ENCODE assay signal across 8 cellular contexts in the genomic region with DNA sequence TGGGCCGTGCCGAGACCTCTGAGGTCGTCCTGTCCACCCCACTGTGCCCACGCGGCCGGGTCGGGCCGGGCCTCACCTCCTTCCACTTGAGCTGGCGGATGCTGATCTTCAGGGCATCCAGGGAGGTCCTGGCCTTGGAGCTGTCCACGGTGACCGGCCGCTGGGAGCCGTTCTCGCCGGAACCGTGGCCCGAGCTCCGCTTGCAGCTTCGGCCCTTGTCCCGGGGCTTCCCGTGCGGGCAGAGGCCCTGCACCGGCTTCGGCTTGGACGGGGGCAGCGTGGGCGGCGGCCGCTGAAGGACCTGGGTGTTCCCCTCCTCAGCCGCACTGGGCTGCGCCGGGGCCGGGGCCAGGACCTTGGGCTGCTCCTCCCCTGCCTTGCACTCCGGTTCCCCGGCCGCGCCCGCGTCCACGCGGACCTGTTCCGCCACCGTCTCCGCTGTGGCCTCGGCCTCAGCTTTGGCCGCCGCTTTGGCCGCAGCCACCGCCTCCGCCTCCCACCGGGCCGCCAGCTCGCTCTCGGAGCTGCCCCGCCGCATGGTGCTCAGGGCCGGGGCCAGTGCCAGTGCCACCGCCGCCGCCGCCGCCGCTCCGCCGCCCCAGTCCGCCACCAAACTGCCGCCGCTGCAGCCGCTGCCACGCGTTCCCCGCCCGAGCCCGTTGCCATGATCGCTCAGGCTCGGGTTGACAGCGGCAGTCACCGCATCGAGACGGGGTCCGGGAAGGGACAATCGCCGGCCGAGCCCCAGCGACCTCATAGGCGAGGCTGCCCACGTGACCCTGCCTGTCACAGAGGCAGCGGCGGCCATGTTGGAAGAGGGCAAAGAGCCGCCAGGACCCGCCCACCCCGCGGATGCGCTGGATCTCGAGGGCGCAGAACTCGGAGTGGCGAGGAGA. TPM values are rescaled to one million over a fixed set of nuclear protein-coding genes. Genes with fewer than 3 reads are reported as not detected.
A peak's percentile ranks its signal among the peaks of the same experiment; 100 is the strongest.
DNase-seq lines count a peak whose midpoint lies in the region; ATAC-seq, FAIRE-seq and TF ChIP-seq lines count a peak whose summit lies in the region.

A gene with protein sequence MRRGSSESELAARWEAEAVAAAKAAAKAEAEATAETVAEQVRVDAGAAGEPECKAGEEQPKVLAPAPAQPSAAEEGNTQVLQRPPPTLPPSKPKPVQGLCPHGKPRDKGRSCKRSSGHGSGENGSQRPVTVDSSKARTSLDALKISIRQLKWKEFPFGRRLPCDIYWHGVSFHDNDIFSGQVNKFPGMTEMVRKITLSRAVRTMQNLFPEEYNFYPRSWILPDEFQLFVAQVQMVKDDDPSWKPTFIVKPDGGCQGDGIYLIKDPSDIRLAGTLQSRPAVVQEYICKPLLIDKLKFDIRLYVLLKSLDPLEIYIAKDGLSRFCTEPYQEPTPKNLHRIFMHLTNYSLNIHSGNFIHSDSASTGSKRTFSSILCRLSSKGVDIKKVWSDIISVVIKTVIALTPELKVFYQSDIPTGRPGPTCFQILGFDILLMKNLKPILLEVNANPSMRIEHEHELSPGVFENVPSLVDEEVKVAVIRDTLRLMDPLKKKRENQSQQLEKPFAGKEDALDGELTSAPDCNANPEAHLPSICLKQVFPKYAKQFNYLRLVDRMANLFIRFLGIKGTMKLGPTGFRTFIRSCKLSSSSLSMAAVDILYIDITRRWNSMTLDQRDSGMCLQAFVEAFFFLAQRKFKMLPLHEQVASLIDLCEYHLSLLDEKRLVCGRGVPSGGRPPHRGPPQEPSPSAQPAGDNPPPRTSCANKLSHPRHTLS (minus strand): TSS at position 698 of the 896 bp plus-strand sequence. CDS start 160 bp downstream, at position 538.

- in situ Hi-C loops in GM13977 (cut with MboI; ENCODE audit: low pct_unique_long_range_greater_than_20kb, low sequenced_read_pairs, unreplicated experiment), result no loop called here

- H3K4me3 Mint-ChIP-seq in T-cell, result peak within 1 kb of the TSS; percentile 83 to 91 (median 89)

- H3K9me3 Mint-ChIP-seq in T-cell, result no peaks in the 10 kb centered on the region

- H3K27me3 Mint-ChIP-seq in T-cell, result peaks cover 3 to 7% of the 10 kb centered on the region in 2 donors

- H3K4me1 Mint-ChIP-seq in T-cell, result peaks cover 40 to 45% (median 40%) of the 10 kb centered on the region in 3 donors

- H3K36me3 ChIP-seq in psoas muscle (ENCODE audit: insufficient read depth in 1 of 2, low read depth in 1 of 2), result peaks cover 0 to 9% of the 10 kb centered on the region in 2 donors

- 0 to 1% (median 0%) methylated on average over 59 to 98 of the region's 98 CpGs for WGBS in psoas muscle, 3 donors

- peak within 1 kb of the TSS; percentile 94 for H3K27ac ChIP-seq in psoas muscle

- DNase-seq in GM13977 (ENCODE audit: low spot score), result peak; percentile 97
- peak; percentile 88 for DNase-seq in NCI-H146 (lab: John Stamatoyannopoulos, UW)
- peak; percentile 92 to 97 (median 96) for DNase-seq in T-cell
- peak; percentile 47 to 98 (median 94) for DNase-seq in amygdala (lab: John Stamatoyannopoulos, UW)
- DNase-seq in left ventricle myocardium superior, result peak; percentile 99
- peak; percentile 98 to 99 for DNase-seq in psoas muscle
- DNase-seq in urothelium cell line (ENCODE audit: low spot score), result peak; percentile 93

- H3K36me3 Mint-ChIP-seq in T-cell, result peaks cover 11% of the 10 kb centered on the region

- CTCF ChIA-PET in T-cell (lab: Charles Lee), result interaction anchor here (0.6 to 1.1 kb wide), 5 partner anchors 32 to 1514 kb away, joined by 3 to 7 read pairs (median 3); no protein-coding TSS in a partner anchor

- ATAC-seq in HG02870 (IDR thresholded peaks at IDR 0.05; ENCODE audit: unreplicated experiment) (peak; percentile 89), T-cell (replicated peaks in 1 of 4) (peak; percentile 93 to 97 (median 95)), left ventricle myocardium superior (peak; percentile 97), psoas muscle (peak; percentile 90 to 94 (median 92))

- intact Hi-C loops in left ventricle myocardium superior (cut with micrococcal nuclease) (no loop called here), psoas muscle (cut with DNase I) (loop anchor here in 1 of 2 donors (10.0 kb wide), 1 partner anchor 362 kb away; no protein-coding TSS in a partner anchor)

- peaks cover 41% of the 10 kb centered on the region for H3K4me1 ChIP-seq in psoas muscle

- peak within 1 kb of the TSS; percentile 96 for H3K4me3 ChIP-seq in psoas muscle

- no peak for TF ChIP-seq CTCF in GM13977 (IDR thresholded peaks at IDR 0.05; ENCODE audit: extremely low read depth, insufficient read depth, missing control alignments)
- no peak for TF ChIP-seq CTCF in psoas muscle (IDR thresholded peaks at IDR 0.05)

- POLR2A ChIA-PET in T-cell (lab: Charles Lee), result interaction anchor here in 1 of 2 donors (0.6 kb wide), 1 partner anchor 898 kb away, joined by 4 read pairs; no protein-coding TSS in a partner anchor

- H3K27me3 ChIP-seq in psoas muscle (ENCODE audit: insufficient read depth in 3 of 3, low read length in 2 of 3), result no peaks in the 10 kb centered on the region

- H3K27ac Mint-ChIP-seq in T-cell, result peak within 1 kb of the TSS in 1 of 2 donors; percentile 36

- no peaks in the 10 kb centered on the region for H3K9me3 ChIP-seq in psoas muscle

- peak; percentile 50 for FAIRE-seq in urothelium cell line (lab: Jason Lieb, UNC)

RNA-seq across cellular contexts. Expression of the gene that starts here (rescaled TPM):
- total RNA-seq in T-cell (1 to 10 TPM; 3.4 to 4.8 (median 4.6) TPM), left ventricle myocardium superior (5.8 TPM), psoas muscle (10 to 100 TPM; 16.4 to 56.4 (median 48.4) TPM)
- 10 to 100 TPM; 15.1 to 19.3 (median 16.5) TPM for polyA plus RNA-seq in psoas muscle

Comparison
In these comparisons a context has a peak if more than half of its experiments do, and no peak if none do; other contexts are left out.
1. Peak in every context shown above with its lines: DNase-seq, ATAC-seq, H3K4me3 ChIP-seq and H3K27ac ChIP-seq.